In the genomic region with DNA sequence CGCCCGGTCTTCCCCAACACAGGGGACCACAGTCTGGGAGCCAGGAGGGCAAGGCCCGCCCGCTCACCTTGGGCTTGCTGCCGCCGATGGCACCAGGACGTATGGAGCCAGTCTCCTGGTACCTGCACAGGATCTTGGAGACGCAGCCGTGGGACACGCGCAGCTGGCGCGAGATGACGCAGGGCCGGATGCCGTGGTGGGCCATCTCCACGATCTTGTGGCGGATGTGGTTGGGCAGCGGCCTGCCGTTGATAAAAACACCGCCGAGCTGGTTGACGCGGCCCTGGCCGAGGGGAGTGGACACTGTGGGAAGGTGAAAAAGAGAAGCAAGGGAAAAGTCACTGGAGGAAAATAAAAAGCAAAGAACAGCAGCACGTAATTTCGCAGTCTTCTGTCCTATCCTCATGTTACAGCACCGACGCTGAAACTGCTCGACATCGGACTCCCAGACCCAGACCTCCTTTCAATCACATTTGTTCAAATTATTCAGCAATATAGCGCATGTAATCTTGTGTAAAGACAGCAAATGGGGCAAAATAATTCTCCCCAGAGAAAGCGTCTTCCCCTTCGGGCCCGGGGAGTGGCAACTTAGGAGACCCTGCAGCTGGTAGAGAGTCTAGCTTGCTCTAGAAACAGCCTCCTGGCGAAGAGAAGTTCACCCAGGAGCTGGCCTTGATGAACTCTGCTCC, we compare ENCODE assay signal across 18 cellular contexts. TPM values are rescaled to one million over a fixed set of nuclear protein-coding genes. Genes with fewer than 3 reads are reported as not detected.
A peak's percentile ranks its signal among the peaks of the same experiment; 100 is the strongest.
DNase-seq lines count a peak whose midpoint lies in the region; TF ChIP-seq lines count a peak whose summit lies in the region.
"Had no signal": no experiment of that assay in that cellular context is flagged by ENCODE, and none has a peak within 500 bp of the region (broad histone marks: within the 10 kb centered on the region; RNA-seq: fewer than 3 reads in every experiment).

No MANE protein-coding gene starts in this region.

- H3K27me3 Mint-ChIP-seq in activated CD4-positive, alpha-beta T cell treated with anti-CD3 and anti-CD28 coated beads, Interleukin-2, amount 10 ng/mL, durations not matched to agents 24 days and 14 days: peaks cover 91% of the 10 kb centered on the region
- peaks cover 95% of the 10 kb centered on the region for H3K27me3 Mint-ChIP-seq in T-helper 2 cell treated with Interferon-gamma antibody and Interleukin-4, amounts not matched to agents 5 μg/mL and 100 μg/mL, for 36 hours (ENCODE audit: low read depth)

- no peak overlapping the region for H3K27ac Mint-ChIP-seq in activated CD4-positive, alpha-beta T cell treated with anti-CD3 and anti-CD28 coated beads, Interleukin-2, amount 10 ng/mL, durations not matched to agents 24 days and 14 days
- H3K27ac Mint-ChIP-seq in T-helper 2 cell treated with Interferon-gamma antibody and Interleukin-4, amounts not matched to agents 5 μg/mL and 100 μg/mL, for 36 hours: peak overlapping the region; percentile 10
- H3K27ac Mint-ChIP-seq: activated B cell treated with CpG ODN at 0.5 μM for 24 hours had no signal

- H3K9me3 ChIP-seq in esophagus muscularis mucosa: no peaks in the 10 kb centered on the region
- no peaks in the 10 kb centered on the region for H3K9me3 ChIP-seq in smooth muscle cell (replicated peaks; ENCODE audit: low read depth)
- H3K9me3 ChIP-seq: colonic mucosa had no signal

- no peak overlapping the region for H3K4me3 Mint-ChIP-seq in activated CD4-positive, alpha-beta T cell treated with anti-CD3 and anti-CD28 coated beads, Interleukin-2, amount 10 ng/mL, durations not matched to agents 24 days and 14 days
- H3K4me3 Mint-ChIP-seq in T-helper 2 cell treated with Interferon-gamma antibody and Interleukin-4, amounts not matched to agents 5 μg/mL and 100 μg/mL, for 36 hours: no peak overlapping the region
- H3K4me3 Mint-ChIP-seq: activated B cell treated with CpG ODN at 0.5 μM for 24 hours had no signal

- H3F3A ChIP-seq in smooth muscle cell (ENCODE audit: low read depth): no peaks in the 10 kb centered on the region

- H3K36me3 Mint-ChIP-seq in activated CD4-positive, alpha-beta T cell treated with anti-CD3 and anti-CD28 coated beads, Interleukin-2, amount 10 ng/mL, durations not matched to agents 24 days and 14 days (ENCODE audit: low read depth): peaks cover 7% of the 10 kb centered on the region
- peaks cover 2% of the 10 kb centered on the region for H3K36me3 Mint-ChIP-seq in T-helper 2 cell treated with Interferon-gamma antibody and Interleukin-4, amounts not matched to agents 5 μg/mL and 100 μg/mL, for 36 hours (ENCODE audit: low read depth)

- peak overlapping the region; percentile 84 for H3K4me2 ChIP-seq in smooth muscle cell

- 22% methylated on average over 20 of the region's 36 CpGs for WGBS in esophagus muscularis mucosa
- WGBS in smooth muscle cell (ENCODE audit: low lambda C conversion rate): 6% methylated on average over 35 of the region's 36 CpGs

- TF ChIP-seq CTCF in esophagus muscularis mucosa (IDR thresholded peaks at IDR 0.05) (no peak), smooth muscle cell (IDR thresholded peaks at IDR 0.05; ENCODE audit: borderline replicate concordance, insufficient read depth, poor library complexity, severe bottlenecking) (no peak)

- intact Hi-C loops in activated CD4-positive, alpha-beta T cell treated with anti-CD3 and anti-CD28 coated beads, Interleukin-2, amount 10 ng/mL, durations not matched to agents 24 days and 14 days (cut with micrococcal nuclease): loop anchor here (1.0 kb wide), 1 partner anchor 8 kb away; no protein-coding TSS in a partner anchor
- intact Hi-C loops in esophagus muscularis mucosa (cut with DNase I): no loop called here

- H3K79me2 ChIP-seq in smooth muscle cell (ENCODE audit: low read depth): no peaks in the 10 kb centered on the region

- peaks cover 18% of the 10 kb centered on the region for H3K9me3 Mint-ChIP-seq in activated CD4-positive, alpha-beta T cell treated with anti-CD3 and anti-CD28 coated beads, Interleukin-2, amount 10 ng/mL, durations not matched to agents 24 days and 14 days
- peaks cover 11% of the 10 kb centered on the region for H3K9me3 Mint-ChIP-seq in T-helper 2 cell treated with Interferon-gamma antibody and Interleukin-4, amounts not matched to agents 5 μg/mL and 100 μg/mL, for 36 hours

- peaks cover 5 to 100% (median 93%) of the 10 kb centered on the region in 4 donors for H3K27me3 ChIP-seq in esophagus muscularis mucosa
- H3K27me3 ChIP-seq in smooth muscle cell (ENCODE audit: low read depth): peaks cover 100% of the 10 kb centered on the region

- TF ChIP-seq EP300 in esophagus muscularis mucosa (IDR thresholded peaks at IDR 0.05): no peak

- no peak overlapping the region for H3K9ac ChIP-seq in smooth muscle cell (ENCODE audit: low read depth)

- H3K27ac ChIP-seq in esophagus muscularis mucosa (replicated peaks in 1 of 4): no peak overlapping the region
- no peak overlapping the region for H3K27ac ChIP-seq in smooth muscle cell (ENCODE audit: low read depth)
- H3K27ac ChIP-seq: colonic mucosa, gastroesophageal sphincter had no signal

- no peak for TF ChIP-seq POLR2A in esophagus muscularis mucosa (IDR thresholded peaks at IDR 0.05; ENCODE audit: low read depth)

- no peaks in the 10 kb centered on the region for H4K20me1 ChIP-seq in smooth muscle cell (ENCODE audit: low read depth)

- H3K36me3 ChIP-seq in esophagus muscularis mucosa (no peaks in the 10 kb centered on the region), smooth muscle cell (ENCODE audit: low read depth) (no peaks in the 10 kb centered on the region)
- H3K36me3 ChIP-seq: colonic mucosa, gastroesophageal sphincter had no signal

- H3K4me3 ChIP-seq in esophagus muscularis mucosa: peak overlapping the region in 1 of 4 donors; percentile 16
- no peak overlapping the region for H3K4me3 ChIP-seq in smooth muscle cell
- H3K4me3 ChIP-seq: colonic mucosa, gastroesophageal sphincter had no signal

- peak; percentile 61 for DNase-seq in activated CD4-positive, alpha-beta T cell treated with anti-CD3 and anti-CD28 coated beads, Interleukin-2, amount 10 ng/mL, durations not matched to agents 24 days and 14 days
- no peak for DNase-seq in activated CD4-positive, alpha-beta T cell treated with anti-CD3 and anti-CD28 coated beads for 48 hours
- DNase-seq in T-helper 2 cell treated with Interferon-gamma antibody and Interleukin-4, amounts not matched to agents 5 μg/mL and 100 μg/mL, for 36 hours (ENCODE audit: low spot score): peak; percentile 3
- DNase-seq in esophagus muscularis mucosa (ENCODE audit: extremely low spot score): peak; percentile 82
- no peak for DNase-seq in smooth muscle cell (lab: John Stamatoyannopoulos, UW; ENCODE audit: unreplicated experiment)
- DNase-seq in COLO829 (ENCODE audit: low spot score): no peak
- no peak for DNase-seq in mucosa of gallbladder (ENCODE audit: low spot score)
- DNase-seq in KG1 (lab: John Stamatoyannopoulos, UW): no peak
- DNase-seq: 8988T, activated B cell treated with CpG ODN at 0.5 μM for 24 hours, colonic mucosa, NCI-H1417 treated with DMSO at 0.1 percent for 48 hours, NCI-H69, substantia nigra had no signal

- H3K4me1 ChIP-seq in esophagus muscularis mucosa (peaks cover 18 to 76% (median 71%) of the 10 kb centered on the region in 4 donors), smooth muscle cell (ENCODE audit: low read depth) (peaks cover 44% of the 10 kb centered on the region)

- H2AFZ ChIP-seq in smooth muscle cell (ENCODE audit: low read depth): no peak overlapping the region

- H3K4me1 Mint-ChIP-seq in activated CD4-positive, alpha-beta T cell treated with anti-CD3 and anti-CD28 coated beads, Interleukin-2, amount 10 ng/mL, durations not matched to agents 24 days and 14 days: peaks cover 18% of the 10 kb centered on the region
- peaks cover 11% of the 10 kb centered on the region for H3K4me1 Mint-ChIP-seq in T-helper 2 cell treated with Interferon-gamma antibody and Interleukin-4, amounts not matched to agents 5 μg/mL and 100 μg/mL, for 36 hours (ENCODE audit: low read depth)

RNA-seq across cellular contexts. Expression of gene PAX3, which starts 1.7 kb away (rescaled TPM):
- not detected in 2 replicates for total RNA-seq in activated CD4-positive, alpha-beta T cell treated with anti-CD3 and anti-CD28 coated beads, Interleukin-2, amount 10 ng/mL, durations not matched to agents 24 days and 14 days
- not detected for total RNA-seq in esophagus muscularis mucosa
- total RNA-seq in smooth muscle cell: 0.94 TPM in 1 of 2 replicates, not detected in the other
- polyA plus RNA-seq in smooth muscle cell: not detected in 2 replicates
- total RNA-seq in mucosa of gallbladder: not detected
- total RNA-seq: activated B cell treated with CpG ODN at 0.5 μM for 24 hours, liver, osteoblast, Right ventricle myocardium inferior had no signal
- polyA plus RNA-seq: liver had no signal

Comparison
In these comparisons a context has a peak if more than half of its experiments do, and no peak if none do; other contexts are left out.
1. DNase-seq: peak in activated CD4-positive, alpha-beta T cell treated with anti-CD3 and anti-CD28 coated beads, Interleukin-2, amount 10 ng/mL, durations not matched to agents 24 days and 14 days (single experiment), T-helper 2 cell treated with Interferon-gamma antibody and Interleukin-4, amounts not matched to agents 5 μg/mL and 100 μg/mL, for 36 hours (single experiment) and esophagus muscularis mucosa (single experiment); none in activated CD4-positive, alpha-beta T cell treated with anti-CD3 and anti-CD28 coated beads for 48 hours (single experiment), smooth muscle cell (single experiment), COLO829 (single experiment), mucosa of gallbladder (single experiment) and KG1 (single experiment).